Comparison of ENCODE assay signal across 23 cellular contexts in genomic region chr12:91769736-91770135, GRCh38.
A peak's percentile ranks its signal among the peaks of the same experiment; 100 is the strongest.
DNase-seq lines count a peak whose midpoint lies in the region; ATAC-seq, FAIRE-seq and TF ChIP-seq lines count a peak whose summit lies in the region.
"Had no signal": no experiment of that assay in that cellular context is flagged by ENCODE, and none has a peak within 500 bp of the region (broad histone marks: within the 10 kb centered on the region; RNA-seq: fewer than 3 reads in every experiment).

No MANE protein-coding gene starts in this region.

- FAIRE-seq in GM19239 (lab: Jason Lieb, UNC): no peak
- FAIRE-seq: H54 had no signal

- no peaks in the 10 kb centered on the region for H3K4me1 Mint-ChIP-seq in WTC11
- H3K4me1 Mint-ChIP-seq: B cell; CD8-positive, alpha-beta memory T cell had no signal

- H3K27ac Mint-ChIP-seq in WTC11: no peak overlapping the region
- H3K27ac Mint-ChIP-seq: B cell; CD8-positive, alpha-beta memory T cell had no signal

- H3K9me3 Mint-ChIP-seq in WTC11: peaks cover 12% of the 10 kb centered on the region

- H3K4me2 ChIP-seq in HCT116 (ENCODE audit: low read length): no peak overlapping the region

- H3K9me3 ChIP-seq in HCT116 (ENCODE audit: control insufficient read depth in 1 of 2, insufficient read depth in 1 of 2, low read depth in 1 of 2, low read length in 2 of 2) (no peaks in the 10 kb centered on the region), iPS-20b (ENCODE audit: insufficient read depth, low read depth, low read length) (no peaks in the 10 kb centered on the region)
- H3K9me3 ChIP-seq: MG63, SJCRH30 had no signal

- H3K27me3 ChIP-seq in HCT116 (ENCODE audit: insufficient read depth, low read length) (no peaks in the 10 kb centered on the region), iPS-20b (ENCODE audit: insufficient read depth, low read length) (no peaks in the 10 kb centered on the region)
- H3K27me3 ChIP-seq: MG63, SJCRH30 had no signal

- no peak for DNase-seq in HCT116 (ENCODE audit: low read depth, low spot score)
- no peak for DNase-seq in WTC11 (ENCODE audit: low spot score)
- no peak for DNase-seq in GM19239 (ENCODE audit: insufficient read length, low spot score)
- no peak for DNase-seq in stimulated activated CD4-positive, alpha-beta T cell treated with anti-CD3 and anti-CD28 coated beads, Interleukin-4, amount 100 ng/mL, for 1 hour
- DNase-seq in hypothalamus (lab: John Stamatoyannopoulos, UW): no peak
- DNase-seq: CD8-positive, alpha-beta memory T cell; DMS 273 treated with DMSO at 0.1 percent for 48 hours; DMS79; KBM-7; MG63; NCI-H1105 treated with DMSO at 0.1 percent for 48 hours; NCI-H146; NCI-H1930; NCI-H2107; NCI-H524; NCI-H748 treated with DMSO at 0.1 percent for 48 hours; PC-3; SJCRH30 had no signal

- H3K4me3 ChIP-seq in HCT116 (replicated peaks in 1 of 2; ENCODE audit: low read depth in 1 of 2, low read length in 2 of 2) (no peak overlapping the region), iPS-20b (ENCODE audit: low read length) (no peak overlapping the region)
- H3K4me3 ChIP-seq: MG63, SJCRH30 had no signal

- H3K9ac ChIP-seq in HCT116 (ENCODE audit: low read length) (no peak overlapping the region), iPS-20b (ENCODE audit: low read depth, low read length) (peak overlapping the region; percentile 19; the same call in 1 of the 2 replicates)

- H3K27ac ChIP-seq in HCT116 (ENCODE audit: low read depth, low read length): no peak overlapping the region
- no peak overlapping the region for H3K27ac ChIP-seq in iPS-20b (ENCODE audit: low read length)
- H3K27ac ChIP-seq: C4-2B, SJCRH30 had no signal

- POLR2A ChIA-PET in HCT116 (lab: Charles Lee): no interaction called here
- POLR2A ChIA-PET in WTC11 (lab: Charles Lee): no interaction called here

- H3K4me1 ChIP-seq in HCT116 (ENCODE audit: control insufficient read depth in 1 of 2, insufficient read depth in 2 of 2, low read length in 2 of 2) (peaks cover 0 to 18% of the 10 kb centered on the region in 2 experiments; a peak in 2 of 4 replicates), iPS-20b (ENCODE audit: insufficient read depth, low read length) (no peaks in the 10 kb centered on the region)
- H3K4me1 ChIP-seq: SJCRH30 had no signal

- H3K4me3 Mint-ChIP-seq in WTC11: no peak overlapping the region
- H3K4me3 Mint-ChIP-seq: B cell; CD8-positive, alpha-beta memory T cell had no signal

- H3K9me2 ChIP-seq in HCT116 (ENCODE audit: insufficient read depth): no peaks in the 10 kb centered on the region

- H3K36me3 Mint-ChIP-seq in WTC11: no peaks in the 10 kb centered on the region
- H3K36me3 Mint-ChIP-seq: CD8-positive, alpha-beta memory T cell had no signal

- no peaks in the 10 kb centered on the region for H3K27me3 Mint-ChIP-seq in WTC11 (ENCODE audit: low read depth)
- H3K27me3 Mint-ChIP-seq: B cell; CD8-positive, alpha-beta memory T cell had no signal

- no peak for TF ChIP-seq CTCF in HCT116 (IDR thresholded peaks at IDR 0.05 in 2 of 3, conservative IDR thresholded peaks at IDR 0.05 in 1 of 3; ENCODE audit: borderline replicate concordance in 1 of 3, insufficient read depth in 1 of 3, low read depth in 2 of 3, low read length in 2 of 3)
- TF ChIP-seq CTCF in WTC11 (IDR thresholded peaks at IDR 0.05): no peak

- ATAC-seq in HCT116: no peak
- peak; percentile 90 for ATAC-seq in WTC11
- no peak for ATAC-seq in GM19395 (IDR thresholded peaks at IDR 0.05; ENCODE audit: unreplicated experiment)
- ATAC-seq: PC-3 had no signal

- no peaks in the 10 kb centered on the region for H4K20me1 ChIP-seq in HCT116 (ENCODE audit: insufficient read depth)

- no peaks in the 10 kb centered on the region for H3K79me2 ChIP-seq in HCT116 (ENCODE audit: insufficient read depth, low read length)

- RAD21 ChIA-PET in HCT116 (lab: Charles Lee; ENCODE audit: low non-redundant PET in 1 of 2, low total read pairs in 2 of 2, uncharacterized antibody in 2 of 2, unreplicated experiment in 2 of 2): no interaction called here

- H3K36me3 ChIP-seq in HCT116 (ENCODE audit: control insufficient read depth in 1 of 2, insufficient read depth in 2 of 2, low read length in 2 of 2): no peaks in the 10 kb centered on the region
- H3K36me3 ChIP-seq in iPS-20b (ENCODE audit: insufficient read depth, low read depth, low read length): no peaks in the 10 kb centered on the region
- H3K36me3 ChIP-seq: MG63, SJCRH30 had no signal

- TF ChIP-seq RAD21 in HCT116 (IDR thresholded peaks at IDR 0.05; ENCODE audit: low read depth): no peak

- H2AFZ ChIP-seq in HCT116 (ENCODE audit: low read depth, low read length, poor library complexity, severe bottlenecking): peak overlapping the region; percentile 54

- intact Hi-C loops in HCT116 (cut with micrococcal nuclease): loop anchor here (10.0 kb wide), 1 partner anchor 375 kb away; the partner anchor contains the start of gene BTG1

- TF ChIP-seq POLR2A in HCT116 (IDR thresholded peaks at IDR 0.05; ENCODE audit: borderline replicate concordance, extremely low read depth, insufficient read depth, insufficient read length): no peak

- CTCF ChIA-PET in HCT116 (lab: Charles Lee) (no interaction called here), WTC11 (lab: Charles Lee) (no interaction called here)

- BruUV-seq in HCT116 (replicated peaks; lab: Mats Ljungman, UMichigan): no TSS peak

TF ChIP-seq in HCT116, 20 proteins besides CTCF, POLR2A, EP300 and RAD21 (continues in another document):
- TF ChIP-seq, protein P1, sequence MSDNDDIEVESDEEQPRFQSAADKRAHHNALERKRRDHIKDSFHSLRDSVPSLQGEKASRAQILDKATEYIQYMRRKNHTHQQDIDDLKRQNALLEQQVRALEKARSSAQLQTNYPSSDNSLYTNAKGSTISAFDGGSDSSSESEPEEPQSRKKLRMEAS (IDR thresholded peaks at IDR 0.05): no peak
- TF ChIP-seq EZH2 (IDR thresholded peaks at IDR 0.05) (no peak), JUND (IDR thresholded peaks at IDR 0.05) (no peak), CBX3 (IDR thresholded peaks at IDR 0.05; ENCODE audit: low read depth) (no peak), YY1 (IDR thresholded peaks at IDR 0.05; ENCODE audit: extremely low read depth, insufficient replicate concordance, low read depth, low read length) (no peak), EZH2phosphoT487 (IDR thresholded peaks at IDR 0.05; ENCODE audit: borderline replicate concordance) (no peak), SIN3A (IDR thresholded peaks at IDR 0.05; ENCODE audit: low read depth) (no peak), FOSL1 (IDR thresholded peaks at IDR 0.05; ENCODE audit: low read depth) (no peak)
- TF ChIP-seq, protein P2, sequence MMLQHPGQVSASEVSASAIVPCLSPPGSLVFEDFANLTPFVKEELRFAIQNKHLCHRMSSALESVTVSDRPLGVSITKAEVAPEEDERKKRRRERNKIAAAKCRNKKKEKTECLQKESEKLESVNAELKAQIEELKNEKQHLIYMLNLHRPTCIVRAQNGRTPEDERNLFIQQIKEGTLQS (IDR thresholded peaks at IDR 0.05): no peak

TF ChIP-seq in WTC11, 78 proteins besides CTCF, POLR2A, EP300 and RAD21 (continues in another document):
- TF ChIP-seq, protein P3, sequence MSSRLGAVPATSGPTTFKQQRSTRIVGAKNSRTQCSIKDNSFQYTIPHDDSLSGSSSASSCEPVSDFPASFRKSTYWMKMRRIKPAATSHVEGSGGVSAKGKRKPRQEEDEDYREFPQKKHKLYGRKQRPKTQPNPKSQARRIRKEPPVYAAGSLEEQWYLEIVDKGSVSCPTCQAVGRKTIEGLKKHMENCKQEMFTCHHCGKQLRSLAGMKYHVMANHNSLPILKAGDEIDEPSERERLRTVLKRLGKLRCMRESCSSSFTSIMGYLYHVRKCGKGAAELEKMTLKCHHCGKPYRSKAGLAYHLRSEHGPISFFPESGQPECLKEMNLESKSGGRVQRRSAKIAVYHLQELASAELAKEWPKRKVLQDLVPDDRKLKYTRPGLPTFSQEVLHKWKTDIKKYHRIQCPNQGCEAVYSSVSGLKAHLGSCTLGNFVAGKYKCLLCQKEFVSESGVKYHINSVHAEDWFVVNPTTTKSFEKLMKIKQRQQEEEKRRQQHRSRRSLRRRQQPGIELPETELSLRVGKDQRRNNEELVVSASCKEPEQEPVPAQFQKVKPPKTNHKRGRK (CRISPR knock-in tag; IDR thresholded peaks at IDR 0.05; ENCODE audit: borderline replicate concordance): no peak
- TF ChIP-seq MXD4 (CRISPR knock-in tag; IDR thresholded peaks at IDR 0.05; ENCODE audit: borderline replicate concordance) (no peak), ZNF396 (CRISPR knock-in tag; IDR thresholded peaks at IDR 0.05; ENCODE audit: borderline replicate concordance) (no peak), TEAD1 (CRISPR knock-in tag; IDR thresholded peaks at IDR 0.05) (no peak), IRF1 (CRISPR knock-in tag; IDR thresholded peaks at IDR 0.05) (no peak)
- TF ChIP-seq, protein P4, sequence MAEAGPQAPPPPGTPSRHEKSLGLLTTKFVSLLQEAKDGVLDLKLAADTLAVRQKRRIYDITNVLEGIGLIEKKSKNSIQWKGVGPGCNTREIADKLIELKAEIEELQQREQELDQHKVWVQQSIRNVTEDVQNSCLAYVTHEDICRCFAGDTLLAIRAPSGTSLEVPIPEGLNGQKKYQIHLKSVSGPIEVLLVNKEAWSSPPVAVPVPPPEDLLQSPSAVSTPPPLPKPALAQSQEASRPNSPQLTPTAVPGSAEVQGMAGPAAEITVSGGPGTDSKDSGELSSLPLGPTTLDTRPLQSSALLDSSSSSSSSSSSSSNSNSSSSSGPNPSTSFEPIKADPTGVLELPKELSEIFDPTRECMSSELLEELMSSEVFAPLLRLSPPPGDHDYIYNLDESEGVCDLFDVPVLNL (CRISPR knock-in tag; IDR thresholded peaks at IDR 0.05; ENCODE audit: borderline replicate concordance, low read depth): no peak
